In the genomic region with DNA sequence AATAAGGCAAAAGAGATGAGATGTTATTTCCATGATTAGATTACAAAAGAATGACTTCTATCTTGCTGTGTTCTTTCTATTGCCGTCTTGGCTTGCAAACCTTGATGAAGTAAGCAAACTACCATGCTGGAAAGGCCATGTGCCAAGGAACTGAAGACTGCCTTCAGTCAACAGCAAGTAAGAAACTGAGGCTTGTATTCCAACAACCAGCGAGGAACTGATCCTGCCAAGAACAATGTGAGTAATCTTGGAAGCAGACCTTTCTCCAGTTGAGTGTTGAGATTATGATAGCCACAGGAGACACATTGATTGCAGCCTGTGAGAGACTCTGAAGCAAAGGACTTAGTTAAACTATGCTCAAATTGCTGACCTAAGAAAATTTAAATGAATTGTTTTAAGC, we compare ENCODE assay signal across 24 cellular contexts.
"Had no signal": no experiment of that assay in that cellular context is flagged by ENCODE, and none has a peak within 500 bp of the region (broad histone marks: within the 10 kb centered on the region; RNA-seq: fewer than 3 reads in every experiment).

No MANE protein-coding gene starts in this region.

- H3K36me3 ChIP-seq: adrenal gland, breast epithelium, Peyer's patch had no signal

- H3K27ac ChIP-seq: adrenal gland, breast epithelium, Peyer's patch, RWPE1 had no signal

- DNase-seq: activated CD4-positive, alpha-beta T cell treated with anti-CD3 and anti-CD28 coated beads for 4 hours; activated CD8-positive, alpha-beta memory T cell treated with anti-CD3 and anti-CD28 coated beads, Interleukin-2, amount 50 U/mL, for 4 hours; activated CD8-positive, alpha-beta T cell treated with anti-CD3 and anti-CD28 coated beads for 36 hours; activated gamma-delta T cell treated with Interleukin-2 at 50 U/mL for 16 hours; activated naive CD4-positive, alpha-beta T cell treated with anti-CD3 and anti-CD28 coated beads, Interleukin-2, amount 10 ng/mL, durations not matched to agents 7 days and 5 days; activated naive CD8-positive, alpha-beta T cell treated with anti-CD3 and anti-CD28 coated beads, Interleukin-2, amount 10 ng/mL, durations not matched to agents 7 days and 5 days; activated T-cell treated with anti-CD3 and anti-CD28 coated beads, Interleukin-2, amount 50 U/mL, for 72 hours; adrenal gland; anterior cingulate cortex; IMR-90; KG1; NCI-H1092 treated with DMSO at 0.1 percent for 48 hours; NCI-H1436; NCI-H1694 treated with DMSO at 0.1 percent for 48 hours; NCI-H2029 treated with DMSO at 0.1 percent for 48 hours; NCI-H510A treated with DMSO at 0.1 percent for 48 hours; NCI-H69; NK-92 treated with Interleukin-12 subunit alpha and Interleukin-12 subunit beta, amount 100 ng/mL, for 24 hours; OCI-M1; Peyer's patch; SHP77 treated with DMSO at 0.1 percent for 48 hours had no signal

- H3K4me1 ChIP-seq: adrenal gland, breast epithelium, Peyer's patch had no signal

- ATAC-seq: activated CD4-positive, CD25-positive, alpha-beta regulatory T cell treated with anti-CD3 and anti-CD28 coated beads, Interleukin-2, amount 50 U/mL, for 24 hours; activated CD8-positive, alpha-beta T cell treated with anti-CD3 and anti-CD28 coated beads for 36 hours; activated T-cell treated with anti-CD3 and anti-CD28 coated beads, Interleukin-2, amount 50 U/mL, for 72 hours had no signal

- H3K4me3 ChIP-seq: adrenal gland, breast epithelium, Peyer's patch had no signal

- H3K27me3 ChIP-seq: adrenal gland, breast epithelium, Peyer's patch had no signal

- H3K9me3 ChIP-seq: adrenal gland, breast epithelium, Peyer's patch had no signal
